Comparison of ENCODE assay signal across 14 cellular contexts in the genomic region with DNA sequence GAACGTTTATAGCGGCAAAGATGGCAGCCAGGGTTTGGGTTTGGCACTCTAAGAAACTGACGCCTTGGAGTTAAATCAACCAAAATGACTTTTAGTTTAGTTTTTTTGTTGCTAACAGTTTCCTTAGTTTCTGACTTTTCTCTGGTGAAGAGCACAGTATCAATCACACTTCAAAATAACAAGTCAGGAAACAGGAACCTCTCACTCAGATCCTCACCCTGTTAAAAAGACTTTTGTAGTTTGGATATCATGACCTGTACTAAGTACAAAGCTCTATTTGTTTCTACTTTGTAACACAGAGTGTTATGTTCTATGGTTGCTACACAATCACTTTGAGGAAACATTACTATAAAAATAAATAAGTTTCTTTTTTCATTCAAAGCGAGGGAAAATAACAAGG. TPM values are rescaled to one million over a fixed set of nuclear protein-coding genes. Genes with fewer than 3 reads are reported as not detected.
DNase-seq lines count a peak whose midpoint lies in the region; ATAC-seq and TF ChIP-seq lines count a peak whose summit lies in the region.
"Had no signal": no experiment of that assay in that cellular context is flagged by ENCODE, and none has a peak within 500 bp of the region (broad histone marks: within the 10 kb centered on the region; RNA-seq: fewer than 3 reads in every experiment).

No MANE protein-coding gene starts in this region.

- H3K4me2 ChIP-seq in osteoblast (ENCODE audit: insufficient read depth, low read length): no peak overlapping the region

- no peak overlapping the region for H3K27ac Mint-ChIP-seq in activated CD8-positive, alpha-beta memory T cell treated with anti-CD3 and anti-CD28 coated beads, Interleukin-2, amount 10 ng/mL, durations not matched to agents 7 days and 5 days
- H3K27ac Mint-ChIP-seq in activated naive CD8-positive, alpha-beta T cell treated with anti-CD3 and anti-CD28 coated beads, Interleukin-2, amount 50 U/mL, for 24 hours: peak overlapping the region; percentile 74
- no peak overlapping the region for H3K27ac Mint-ChIP-seq in stimulated activated memory B cell treated with anti-CD40 and anti-IgM and Interleukin-4, amounts not matched to agents 10 μg/mL and 1 μg/mL and 100 μg/mL, for 72 hours

- WGBS in esophagus squamous epithelium, 2 donors: 76 to 94% methylated on average over 4 of the region's 4 CpGs

- peaks cover 62% of the 10 kb centered on the region for H3K79me2 ChIP-seq in osteoblast (ENCODE audit: insufficient read depth, low read length)

- intact Hi-C loops in esophagus squamous epithelium (cut with DNase I): no loop called here
- intact Hi-C loops in left ventricle myocardium inferior (cut with micrococcal nuclease): no loop called here

- TF ChIP-seq CTCF in osteoblast (IDR thresholded peaks at IDR 0.05; ENCODE audit: extremely low read depth, low read depth, low read length): no peak
- TF ChIP-seq CTCF in esophagus squamous epithelium (IDR thresholded peaks at IDR 0.05): no peak
- TF ChIP-seq CTCF in left ventricle myocardium inferior (IDR thresholded peaks at IDR 0.05; ENCODE audit: borderline replicate concordance): no peak

- no peaks in the 10 kb centered on the region for H4K20me1 ChIP-seq in osteoblast (ENCODE audit: insufficient read depth, low read length)

- peaks cover 17% of the 10 kb centered on the region for H3K36me3 Mint-ChIP-seq in activated CD8-positive, alpha-beta memory T cell treated with anti-CD3 and anti-CD28 coated beads, Interleukin-2, amount 10 ng/mL, durations not matched to agents 7 days and 5 days
- H3K36me3 Mint-ChIP-seq in activated naive CD8-positive, alpha-beta T cell treated with anti-CD3 and anti-CD28 coated beads, Interleukin-2, amount 50 U/mL, for 24 hours (ENCODE audit: low read depth): peaks cover 9% of the 10 kb centered on the region
- H3K36me3 Mint-ChIP-seq in stimulated activated memory B cell treated with anti-CD40 and anti-IgM and Interleukin-4, amounts not matched to agents 10 μg/mL and 1 μg/mL and 100 μg/mL, for 72 hours: no peaks in the 10 kb centered on the region

- H3K4me1 ChIP-seq in osteoblast (ENCODE audit: insufficient read depth, low read length) (no peaks in the 10 kb centered on the region), esophagus squamous epithelium (peaks cover 0 to 4% (median 0%) of the 10 kb centered on the region in 3 donors), left ventricle myocardium inferior (no peaks in the 10 kb centered on the region)

- CTCF ChIA-PET in activated CD8-positive, alpha-beta memory T cell treated with anti-CD3 and anti-CD28 coated beads, Interleukin-2, amount 10 ng/mL, durations not matched to agents 7 days and 5 days (lab: Charles Lee): interaction anchor here (1.2 to 2.1 kb wide), 3 partner anchors 29 to 122 kb away, joined by 3 to 5 read pairs (median 4); no protein-coding TSS in a partner anchor

- H3K9me3 ChIP-seq in KOPT-K1 (ENCODE audit: insufficient read depth, low read length, poor library complexity, severe bottlenecking) (no peaks in the 10 kb centered on the region), osteoblast (ENCODE audit: low read depth, low read length) (no peaks in the 10 kb centered on the region), esophagus squamous epithelium (no peaks in the 10 kb centered on the region), left ventricle myocardium inferior (replicated peaks) (no peaks in the 10 kb centered on the region)
- H3K9me3 ChIP-seq: neutrophil, upper lobe of right lung had no signal

- no peak overlapping the region for H2AFZ ChIP-seq in osteoblast (ENCODE audit: low read length)

- H3K27ac ChIP-seq in KOPT-K1 (ENCODE audit: low read depth, low read length, poor library complexity, severe bottlenecking): peak overlapping the region; percentile 18
- no peak overlapping the region for H3K27ac ChIP-seq in osteoblast (ENCODE audit: low read depth, low read length)
- H3K27ac ChIP-seq in esophagus squamous epithelium: no peak overlapping the region
- H3K27ac ChIP-seq in left ventricle myocardium inferior (replicated peaks): no peak overlapping the region
- H3K27ac ChIP-seq: neutrophil, upper lobe of right lung had no signal

- no peaks in the 10 kb centered on the region for H3K9me3 Mint-ChIP-seq in activated CD8-positive, alpha-beta memory T cell treated with anti-CD3 and anti-CD28 coated beads, Interleukin-2, amount 10 ng/mL, durations not matched to agents 7 days and 5 days (ENCODE audit: low read depth)
- H3K9me3 Mint-ChIP-seq in activated naive CD8-positive, alpha-beta T cell treated with anti-CD3 and anti-CD28 coated beads, Interleukin-2, amount 50 U/mL, for 24 hours: no peaks in the 10 kb centered on the region
- no peaks in the 10 kb centered on the region for H3K9me3 Mint-ChIP-seq in stimulated activated memory B cell treated with anti-CD40 and anti-IgM and Interleukin-4, amounts not matched to agents 10 μg/mL and 1 μg/mL and 100 μg/mL, for 72 hours

- H3K27me3 ChIP-seq in osteoblast (ENCODE audit: insufficient read depth, low read length) (no peaks in the 10 kb centered on the region), esophagus squamous epithelium (no peaks in the 10 kb centered on the region), left ventricle myocardium inferior (ENCODE audit: low read depth) (peaks cover 61% of the 10 kb centered on the region)
- H3K27me3 ChIP-seq: neutrophil, upper lobe of right lung had no signal

- H3K27me3 Mint-ChIP-seq in activated CD8-positive, alpha-beta memory T cell treated with anti-CD3 and anti-CD28 coated beads, Interleukin-2, amount 10 ng/mL, durations not matched to agents 7 days and 5 days: no peaks in the 10 kb centered on the region
- no peaks in the 10 kb centered on the region for H3K27me3 Mint-ChIP-seq in activated naive CD8-positive, alpha-beta T cell treated with anti-CD3 and anti-CD28 coated beads, Interleukin-2, amount 50 U/mL, for 24 hours
- H3K27me3 Mint-ChIP-seq in stimulated activated memory B cell treated with anti-CD40 and anti-IgM and Interleukin-4, amounts not matched to agents 10 μg/mL and 1 μg/mL and 100 μg/mL, for 72 hours: peaks cover 37% of the 10 kb centered on the region

- H3K36me3 ChIP-seq in KOPT-K1 (ENCODE audit: insufficient read depth, low read length): no peaks in the 10 kb centered on the region
- H3K36me3 ChIP-seq in osteoblast (ENCODE audit: insufficient read depth, low read length): no peaks in the 10 kb centered on the region
- no peaks in the 10 kb centered on the region for H3K36me3 ChIP-seq in esophagus squamous epithelium
- H3K36me3 ChIP-seq in left ventricle myocardium inferior: no peaks in the 10 kb centered on the region
- H3K36me3 ChIP-seq: neutrophil, upper lobe of right lung had no signal

- peaks cover 62% of the 10 kb centered on the region for H3K4me1 Mint-ChIP-seq in activated CD8-positive, alpha-beta memory T cell treated with anti-CD3 and anti-CD28 coated beads, Interleukin-2, amount 10 ng/mL, durations not matched to agents 7 days and 5 days
- H3K4me1 Mint-ChIP-seq in activated naive CD8-positive, alpha-beta T cell treated with anti-CD3 and anti-CD28 coated beads, Interleukin-2, amount 50 U/mL, for 24 hours: peaks cover 62% of the 10 kb centered on the region
- H3K4me1 Mint-ChIP-seq in stimulated activated memory B cell treated with anti-CD40 and anti-IgM and Interleukin-4, amounts not matched to agents 10 μg/mL and 1 μg/mL and 100 μg/mL, for 72 hours: peaks cover 16% of the 10 kb centered on the region

- TF ChIP-seq POLR2A in esophagus squamous epithelium (IDR thresholded peaks at IDR 0.05): no peak

- DNase-seq in activated CD8-positive, alpha-beta memory T cell treated with anti-CD3 and anti-CD28 coated beads, Interleukin-2, amount 10 ng/mL, durations not matched to agents 7 days and 5 days: no peak
- no peak for DNase-seq in activated CD8-positive, alpha-beta memory T cell treated with anti-CD3 and anti-CD28 coated beads for 24 hours
- no peak for DNase-seq in activated naive CD8-positive, alpha-beta T cell treated with anti-CD3 and anti-CD28 coated beads, Interleukin-2, amount 50 U/mL, for 24 hours
- DNase-seq in osteoblast (ENCODE audit: insufficient read length, low spot score, missing footprints) (peak; percentile 3), esophagus squamous epithelium (lab: John Stamatoyannopoulos, UW) (no peak), left ventricle myocardium inferior (no peak)
- DNase-seq: EL, NCI-H187, upper lobe of right lung had no signal

- no peak overlapping the region for H3K4me3 ChIP-seq in osteoblast (ENCODE audit: insufficient read depth, low read length)
- H3K4me3 ChIP-seq in esophagus squamous epithelium: no peak overlapping the region
- no peak overlapping the region for H3K4me3 ChIP-seq in left ventricle myocardium inferior
- H3K4me3 ChIP-seq: upper lobe of right lung had no signal

- H3K4me3 Mint-ChIP-seq in activated CD8-positive, alpha-beta memory T cell treated with anti-CD3 and anti-CD28 coated beads, Interleukin-2, amount 10 ng/mL, durations not matched to agents 7 days and 5 days: peak overlapping the region; percentile 55
- no peak overlapping the region for H3K4me3 Mint-ChIP-seq in activated naive CD8-positive, alpha-beta T cell treated with anti-CD3 and anti-CD28 coated beads, Interleukin-2, amount 50 U/mL, for 24 hours
- H3K4me3 Mint-ChIP-seq in stimulated activated memory B cell treated with anti-CD40 and anti-IgM and Interleukin-4, amounts not matched to agents 10 μg/mL and 1 μg/mL and 100 μg/mL, for 72 hours: no peak overlapping the region

- ATAC-seq in activated CD8-positive, alpha-beta memory T cell treated with anti-CD3 and anti-CD28 coated beads, Interleukin-2, amount 10 ng/mL, durations not matched to agents 7 days and 5 days: peak; percentile 17
- no peak for ATAC-seq in activated naive CD8-positive, alpha-beta T cell treated with anti-CD3 and anti-CD28 coated beads, Interleukin-2, amount 50 U/mL, for 24 hours
- no peak for ATAC-seq in stimulated activated memory B cell treated with anti-CD40 and anti-IgM and Interleukin-4, amounts not matched to agents 10 μg/mL and 1 μg/mL and 100 μg/mL, for 72 hours
- ATAC-seq: right cardiac atrium, SK-N-SH treated with all-trans-retinoic acid at 6 μM for 48 hours had no signal

RNA-seq across cellular contexts. Expression of a gene that starts 51.1 kb away (rescaled TPM):
- 10 to 100 TPM; 36.7 to 70.1 TPM for total RNA-seq in activated CD8-positive, alpha-beta memory T cell treated with anti-CD3 and anti-CD28 coated beads, Interleukin-2, amount 10 ng/mL, durations not matched to agents 7 days and 5 days
- total RNA-seq in osteoblast: 26.5 and 32.9 TPM in 2 replicates
- total RNA-seq in esophagus squamous epithelium: 1 to 10 TPM in 3 of 4 donors, under 1 TPM in 1; 0.88 to 6.3 (median 1.9) TPM
- total RNA-seq in left ventricle myocardium inferior: 0.58 TPM
